Comparison of ENCODE assay signal across 11 cellular contexts in the genomic region with DNA sequence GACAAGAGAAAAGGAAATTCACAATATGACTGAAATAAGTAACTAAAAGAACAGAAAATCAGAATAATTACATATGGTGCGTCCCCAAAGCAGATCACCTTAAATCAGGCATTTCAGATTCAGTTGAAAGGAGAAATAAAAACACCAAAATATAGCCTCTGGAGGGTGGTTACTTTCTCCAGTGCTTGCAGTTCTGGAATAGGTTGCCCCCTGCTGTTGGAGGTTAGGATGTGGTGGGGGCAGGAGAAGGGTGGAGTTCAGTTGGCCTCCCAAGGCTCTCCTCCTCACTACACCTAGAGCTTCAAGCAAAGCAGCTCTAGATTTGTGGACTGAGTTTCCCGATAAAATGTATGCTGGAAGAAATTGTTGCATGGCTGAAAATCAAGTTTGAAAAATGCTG.
A peak's percentile ranks its signal among the peaks of the same experiment; 100 is the strongest.
DNase-seq lines count a peak whose midpoint lies in the region; ATAC-seq, FAIRE-seq and TF ChIP-seq lines count a peak whose summit lies in the region.
"Had no signal": no experiment of that assay in that cellular context is flagged by ENCODE, and none has a peak within 500 bp of the region (broad histone marks: within the 10 kb centered on the region; RNA-seq: fewer than 3 reads in every experiment).

No MANE protein-coding gene starts in this region.

- FAIRE-seq in K562 (lab: Jason Lieb, UNC), result no peak
- FAIRE-seq: islet of Langerhans had no signal

- no peaks in the 10 kb centered on the region for H3K9me3 ChIP-seq in K562 (replicated peaks; ENCODE audit: control insufficient read depth, insufficient read depth, low read depth, low read length)
- H3K9me3 ChIP-seq in right cardiac atrium (ENCODE audit: control insufficient read depth, low read length), result no peaks in the 10 kb centered on the region
- H3K9me3 ChIP-seq: thoracic aorta had no signal

- H2AFZ ChIP-seq in K562 (ENCODE audit: low read depth, low read length), result no peak overlapping the region

- no peak for ATAC-seq in activated CD4-positive, alpha-beta T cell treated with anti-CD3 and anti-CD28 coated beads for 36 hours
- ATAC-seq in HG03354 (IDR thresholded peaks at IDR 0.05; ENCODE audit: poor library complexity, severe bottlenecking, unreplicated experiment), result peak; percentile 89
- no peak for ATAC-seq in K562
- no peak for ATAC-seq in right cardiac atrium

- CTCF ChIA-PET in activated CD4-positive, alpha-beta T cell treated with anti-CD3 and anti-CD28 coated beads for 36 hours (lab: Charles Lee), result no interaction called here
- CTCF ChIA-PET in K562 (lab: Yijun Ruan, JAX; ENCODE audit: low intra/inter-chr PET ratio), result no interaction called here

- no peaks in the 10 kb centered on the region for H3K27me3 Mint-ChIP-seq in activated CD4-positive, alpha-beta T cell treated with anti-CD3 and anti-CD28 coated beads for 36 hours
- no peaks in the 10 kb centered on the region for H3K27me3 Mint-ChIP-seq in activated CD4-positive, alpha-beta T cell treated with anti-CD3 and anti-CD28 coated beads, Interleukin-2, amount 10 ng/mL, durations not matched to agents 24 days and 14 days

- no peaks in the 10 kb centered on the region for H4K20me1 ChIP-seq in K562 (replicated peaks; ENCODE audit: control insufficient read depth, insufficient read depth, low read length)

- H3K27ac Mint-ChIP-seq in activated CD4-positive, alpha-beta T cell treated with anti-CD3 and anti-CD28 coated beads for 36 hours, result no peak overlapping the region
- H3K27ac Mint-ChIP-seq in activated CD4-positive, alpha-beta T cell treated with anti-CD3 and anti-CD28 coated beads, Interleukin-2, amount 10 ng/mL, durations not matched to agents 24 days and 14 days, result no peak overlapping the region
- H3K27ac Mint-ChIP-seq: T-helper 1 cell treated with Interleukin-12 subunit alpha and Interleukin-12 subunit beta and Interleukin-4 antibody, amounts not matched to agents 30 μg/mL and 1 μg/mL, for 36 hours had no signal

- 3% methylated on average over 2 of the region's 2 CpGs for WGBS in K562 (ENCODE audit: insufficient coverage, low coverage, missing lambda C conversion rate)
- WGBS in right cardiac atrium, result 91% methylated on average over 2 of the region's 2 CpGs

- no peaks in the 10 kb centered on the region for H3K4me1 Mint-ChIP-seq in activated CD4-positive, alpha-beta T cell treated with anti-CD3 and anti-CD28 coated beads for 36 hours
- no peaks in the 10 kb centered on the region for H3K4me1 Mint-ChIP-seq in activated CD4-positive, alpha-beta T cell treated with anti-CD3 and anti-CD28 coated beads, Interleukin-2, amount 10 ng/mL, durations not matched to agents 24 days and 14 days

- H3K4me1 ChIP-seq in K562 (replicated peaks in 1 of 2; ENCODE audit: control insufficient read depth in 2 of 2, insufficient read depth in 2 of 2, low read length in 2 of 2), result no peaks in the 10 kb centered on the region
- H3K4me1 ChIP-seq in right cardiac atrium (ENCODE audit: control insufficient read depth, insufficient read depth, low read length), result no peaks in the 10 kb centered on the region

- no peak overlapping the region for H3K9ac ChIP-seq in K562 (ENCODE audit: insufficient read depth in 1 of 2, low read depth in 2 of 2, low read length in 2 of 2)

- H3K4me3 ChIP-seq in K562 (no peak overlapping the region), retinal pigment epithelial cell (ENCODE audit: low read length) (no peak overlapping the region), right cardiac atrium (ENCODE audit: low read length) (no peak overlapping the region)
- H3K4me3 ChIP-seq: thoracic aorta had no signal

- no peak for TF ChIP-seq RAD21 in K562 (CRISPR knock-in tag; conservative IDR thresholded peaks at IDR 0.05 in 1 of 2, IDR thresholded peaks at IDR 0.05 in 1 of 2)

- H3K36me3 Mint-ChIP-seq in activated CD4-positive, alpha-beta T cell treated with anti-CD3 and anti-CD28 coated beads for 36 hours (ENCODE audit: low read depth), result no peaks in the 10 kb centered on the region
- H3K36me3 Mint-ChIP-seq in activated CD4-positive, alpha-beta T cell treated with anti-CD3 and anti-CD28 coated beads, Interleukin-2, amount 10 ng/mL, durations not matched to agents 24 days and 14 days (ENCODE audit: low read depth), result no peaks in the 10 kb centered on the region

- no peaks in the 10 kb centered on the region for H3K27me3 ChIP-seq in K562 (ENCODE audit: control insufficient read depth in 2 of 2, insufficient read depth in 2 of 2, low read length in 2 of 2)
- H3K27me3 ChIP-seq in right cardiac atrium (ENCODE audit: control insufficient read depth, insufficient read depth), result no peaks in the 10 kb centered on the region

- POLR2A ChIA-PET in activated CD4-positive, alpha-beta T cell treated with anti-CD3 and anti-CD28 coated beads for 36 hours (lab: Charles Lee), result no interaction called here
- POLR2A ChIA-PET in K562 (lab: Yijun Ruan, JAX), result no interaction called here

- no peaks in the 10 kb centered on the region for H3K36me3 ChIP-seq in K562 (ENCODE audit: control insufficient read depth, insufficient read depth, low read length)
- H3K36me3 ChIP-seq: thoracic aorta had no signal

- no peak overlapping the region for H3K4me2 ChIP-seq in K562 (ENCODE audit: insufficient read depth, low read length)

- H3K79me2 ChIP-seq in K562 (ENCODE audit: control insufficient read depth, insufficient read depth, low read length), result no peaks in the 10 kb centered on the region

- TF ChIP-seq POLR2A in K562 (conservative IDR thresholded peaks at IDR 0.05), result no peak

- BruUV-seq in K562 (replicated peaks; lab: Mats Ljungman, UMichigan), result no TSS peak

- no peaks in the 10 kb centered on the region for H3K9me1 ChIP-seq in K562 (ENCODE audit: control insufficient read depth, insufficient read depth, low read length)

- H3K9me3 Mint-ChIP-seq in activated CD4-positive, alpha-beta T cell treated with anti-CD3 and anti-CD28 coated beads for 36 hours (ENCODE audit: low read depth), result no peaks in the 10 kb centered on the region
- H3K9me3 Mint-ChIP-seq in activated CD4-positive, alpha-beta T cell treated with anti-CD3 and anti-CD28 coated beads, Interleukin-2, amount 10 ng/mL, durations not matched to agents 24 days and 14 days, result no peaks in the 10 kb centered on the region
- H3K9me3 Mint-ChIP-seq: T-helper 1 cell treated with Interleukin-12 subunit alpha and Interleukin-12 subunit beta and Interleukin-4 antibody, amounts not matched to agents 30 μg/mL and 1 μg/mL, for 36 hours had no signal

- in situ Hi-C loops in K562 (cut with MboI), result no loop called here

- no peak overlapping the region for H3K4me3 Mint-ChIP-seq in activated CD4-positive, alpha-beta T cell treated with anti-CD3 and anti-CD28 coated beads for 36 hours
- H3K4me3 Mint-ChIP-seq in activated CD4-positive, alpha-beta T cell treated with anti-CD3 and anti-CD28 coated beads, Interleukin-2, amount 10 ng/mL, durations not matched to agents 24 days and 14 days, result no peak overlapping the region
- H3K4me3 Mint-ChIP-seq: T-helper 1 cell treated with Interleukin-12 subunit alpha and Interleukin-12 subunit beta and Interleukin-4 antibody, amounts not matched to agents 30 μg/mL and 1 μg/mL, for 36 hours had no signal

- intact Hi-C loops in activated CD4-positive, alpha-beta T cell treated with anti-CD3 and anti-CD28 coated beads for 36 hours (cut with DNase I, micrococcal nuclease), result no loop called here
- intact Hi-C loops in activated CD4-positive, alpha-beta T cell treated with anti-CD3 and anti-CD28 coated beads, Interleukin-2, amount 10 ng/mL, durations not matched to agents 24 days and 14 days (cut with micrococcal nuclease), result no loop called here
- intact Hi-C loops in K562 (cut with micrococcal nuclease) (no loop called here), right cardiac atrium (cut with DNase I) (no loop called here)

- no peak for TF ChIP-seq EP300 in K562 (IDR thresholded peaks at IDR 0.05; ENCODE audit: low read length)

- DNase-seq in activated CD4-positive, alpha-beta T cell treated with anti-CD3 and anti-CD28 coated beads for 36 hours, result peak; percentile 10
- no peak for DNase-seq in activated CD4-positive, alpha-beta T cell treated with anti-CD3 and anti-CD28 coated beads, Interleukin-2, amount 10 ng/mL, durations not matched to agents 24 days and 14 days
- peak in 3 of 4 experiments; percentile 6 to 19 (median 8) for DNase-seq in K562 (ENCODE audit: extremely low read depth in 1 of 4, low spot score in 3 of 4)
- DNase-seq in retinal pigment epithelial cell (ENCODE audit: low read depth), result no peak
- no peak for DNase-seq in substantia nigra (lab: John Stamatoyannopoulos, UW)
- DNase-seq in right cardiac atrium, result no peak
- DNase-seq in NCI-H524 treated with DMSO at 0.1 percent for 48 hours (lab: John Stamatoyannopoulos, UW), result no peak

- TF ChIP-seq CTCF in K562 (IDR thresholded peaks at IDR 0.05 in 2 of 3, conservative IDR thresholded peaks at IDR 0.05 in 1 of 3; ENCODE audit: insufficient read depth in 2 of 3, low read depth in 1 of 3, low read length in 3 of 3) (0 out of 6 replicates have a peak, but pooled peaks of 1 of the 3 experiments have one; percentile 10), retinal pigment epithelial cell (conservative IDR thresholded peaks at IDR 0.05; ENCODE audit: low read depth, low read length) (peak; percentile 53)

- no peak overlapping the region for H3K27ac ChIP-seq in K562 (ENCODE audit: extremely low read depth, low read depth, low read length)
- no peak overlapping the region for H3K27ac ChIP-seq in substantia nigra (ENCODE audit: low read depth, low read length, poor library complexity, severe bottlenecking)
- no peak overlapping the region for H3K27ac ChIP-seq in right cardiac atrium (ENCODE audit: low read length)
- H3K27ac ChIP-seq: thoracic aorta had no signal

TF ChIP-seq in K562, 482 proteins besides CTCF, POLR2A, EP300 and RAD21 (continues in another document):
- TF ChIP-seq SMARCC2 (IDR thresholded peaks at IDR 0.05; ENCODE audit: low read depth), result no peak
- no peak for TF ChIP-seq KLF13 (tag; IDR thresholded peaks at IDR 0.05; ENCODE audit: borderline replicate concordance, low read depth)
- TF ChIP-seq SMAD4 (CRISPR knock-in tag; conservative IDR thresholded peaks at IDR 0.05), result no peak
- no peak for TF ChIP-seq ZNF311 (CRISPR knock-in tag; IDR thresholded peaks at IDR 0.05)
- TF ChIP-seq NCOR1 (IDR thresholded peaks at IDR 0.05), result no peak
- TF ChIP-seq, protein P1, sequence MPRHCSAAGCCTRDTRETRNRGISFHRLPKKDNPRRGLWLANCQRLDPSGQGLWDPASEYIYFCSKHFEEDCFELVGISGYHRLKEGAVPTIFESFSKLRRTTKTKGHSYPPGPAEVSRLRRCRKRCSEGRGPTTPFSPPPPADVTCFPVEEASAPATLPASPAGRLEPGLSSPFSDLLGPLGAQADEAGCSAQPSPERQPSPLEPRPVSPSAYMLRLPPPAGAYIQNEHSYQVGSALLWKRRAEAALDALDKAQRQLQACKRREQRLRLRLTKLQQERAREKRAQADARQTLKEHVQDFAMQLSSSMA (CRISPR knock-in tag; IDR thresholded peaks at IDR 0.05), result no peak
- no peak for TF ChIP-seq CEBPB (tag; IDR thresholded peaks at IDR 0.05)
- no peak for TF ChIP-seq RFX5 (IDR thresholded peaks at IDR 0.05; ENCODE audit: low read depth, low read length)
- no peak for TF ChIP-seq MYC (IDR thresholded peaks at IDR 0.05; ENCODE audit: low read depth, low read length)
- TF ChIP-seq MYC (CRISPR knock-in tag; IDR thresholded peaks at IDR 0.05; ENCODE audit: borderline replicate concordance, low read depth), result no peak

Comparison
In these comparisons a context has a peak if more than half of its experiments do, and no peak if none do; other contexts are left out.
1. DNase-seq: peak in activated CD4-positive, alpha-beta T cell treated with anti-CD3 and anti-CD28 coated beads for 36 hours (single experiment) and K562 (3 of 4); none in activated CD4-positive, alpha-beta T cell treated with anti-CD3 and anti-CD28 coated beads, Interleukin-2, amount 10 ng/mL, durations not matched to agents 24 days and 14 days (single experiment), retinal pigment epithelial cell (single experiment), substantia nigra (0 of 49), right cardiac atrium (0 of 3) and NCI-H524 treated with DMSO at 0.1 percent for 48 hours (single experiment).